24 cellular contexts compared by ENCODE assay signal in the genomic region with DNA sequence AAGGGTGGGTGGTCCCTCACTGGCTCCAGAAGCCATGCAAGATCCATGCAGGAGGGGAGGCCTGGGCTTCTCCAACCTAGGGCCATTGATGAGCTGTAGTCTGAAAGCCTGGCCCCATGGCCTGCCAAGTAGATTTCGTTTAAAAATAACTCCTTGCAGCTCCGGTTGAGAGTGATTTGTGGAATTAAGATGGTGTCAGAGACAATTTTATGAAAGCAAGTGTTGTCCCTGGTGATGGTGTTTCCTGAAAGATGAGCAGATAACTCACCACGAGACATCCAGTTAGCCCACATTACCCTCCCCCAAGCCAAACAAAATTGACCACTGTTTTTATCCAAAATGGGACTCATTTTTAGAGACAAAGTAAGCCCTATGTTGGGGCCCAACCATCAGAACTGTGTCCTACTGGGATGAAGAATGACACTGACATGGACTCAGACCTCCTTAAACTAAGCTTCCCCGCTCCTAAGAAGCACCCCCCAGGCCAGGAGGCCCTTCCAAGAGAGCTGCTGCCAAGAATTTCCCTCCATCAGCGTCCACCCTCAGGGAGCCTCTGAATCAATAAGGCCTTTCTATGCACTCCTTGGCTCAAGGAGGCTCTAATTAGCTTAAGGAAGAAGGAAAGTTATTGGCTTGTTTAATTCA.
DNase-seq lines count a peak whose midpoint lies in the region; FAIRE-seq and TF ChIP-seq lines count a peak whose summit lies in the region.
"Had no signal": no experiment of that assay in that cellular context is flagged by ENCODE, and none has a peak within 500 bp of the region (broad histone marks: within the 10 kb centered on the region; RNA-seq: fewer than 3 reads in every experiment).

No MANE protein-coding gene starts in this region.

- no peaks in the 10 kb centered on the region for H3K79me2 ChIP-seq in H1 (ENCODE audit: control insufficient read depth in 1 of 2, insufficient read depth in 2 of 2, low read length in 2 of 2)

- no peak overlapping the region for H3K27ac ChIP-seq in H1 (ENCODE audit: low read depth, low read length)
- H3K27ac ChIP-seq: RWPE1 had no signal

- peak overlapping the region; percentile 84 for H3K27ac Mint-ChIP-seq in neural crest cell (ENCODE audit: unreplicated experiment)
- H3K27ac Mint-ChIP-seq: CD4-positive, alpha-beta memory T cell had no signal

- peaks cover 14% of the 10 kb centered on the region for H3K4me1 Mint-ChIP-seq in neural crest cell

- 0 out of 2 replicates have a peak overlapping the region, but pooled peaks have one; percentile 6 for H3K18ac ChIP-seq in H1 (ENCODE audit: extremely low read depth, low read length)

- H3K27me3 ChIP-seq in H1 (replicated peaks in 1 of 4; ENCODE audit: control insufficient read depth in 3 of 4, extremely low read depth in 1 of 4, insufficient read depth in 3 of 4, low read length in 3 of 4) = no peaks in the 10 kb centered on the region

- no peak overlapping the region for H3K56ac ChIP-seq in H1 (replicated peaks; ENCODE audit: insufficient read length, low read depth, low read length)

- POLR2A ChIA-PET in H1 (lab: Charles Lee; ENCODE audit: partially characterized antibody) = no interaction called here

- H3K79me1 ChIP-seq in H1 (ENCODE audit: low read depth, low read length) = no peaks in the 10 kb centered on the region

- no peak overlapping the region for H3K23ac ChIP-seq in H1 (ENCODE audit: insufficient read length)

- no peak overlapping the region for H2AK5ac ChIP-seq in H1 (ENCODE audit: low read depth, low read length)

- no peak overlapping the region for H3K4ac ChIP-seq in H1 (replicated peaks; ENCODE audit: insufficient read length, low read depth, low read length)

- DNase-seq in COLO829 (ENCODE audit: low spot score) (peak; percentile 89), GM12892 (ENCODE audit: insufficient read length) (no peak), H1 (ENCODE audit: low read depth in 1 of 2, low spot score in 2 of 2) (no peak), neural crest cell (ENCODE audit: low read depth, low spot score) (no peak), NCI-H1092 (lab: John Stamatoyannopoulos, UW) (no peak), NCI-H2107 (lab: John Stamatoyannopoulos, UW) (no peak), DMS79 (lab: John Stamatoyannopoulos, UW) (no peak)
- DNase-seq: C1 segment of cervical spinal cord; Caco-2; CD4-positive, alpha-beta memory T cell; DMS 273 treated with DMSO at 0.1 percent for 48 hours; DND-41; Karpas-422; MV-4-11; NCI-H1105 treated with DMSO at 0.1 percent for 48 hours; NCI-H146; NCI-H2029; NCI-H2227 treated with DMSO at 0.1 percent for 48 hours; NCI-H526 treated with DMSO at 0.1 percent for 48 hours; SHP77 had no signal

- no peak overlapping the region for H4K8ac ChIP-seq in H1 (ENCODE audit: extremely low read depth, insufficient read depth, low read length)

- TF ChIP-seq CTCF in H1 (IDR thresholded peaks at IDR 0.05; ENCODE audit: control extremely low read depth in 1 of 3, insufficient read depth in 1 of 3, low read depth in 1 of 3, low read length in 3 of 3) = no peak
- no peak for TF ChIP-seq CTCF in neural crest cell (conservative IDR thresholded peaks at IDR 0.05)

- no peak overlapping the region for H4K5ac ChIP-seq in H1 (ENCODE audit: insufficient read length, low read depth, low read length)

- no peaks in the 10 kb centered on the region for H3K36me3 Mint-ChIP-seq in neural crest cell (ENCODE audit: low read depth)
- H3K36me3 Mint-ChIP-seq: CD4-positive, alpha-beta memory T cell had no signal

- no peak overlapping the region for H2BK20ac ChIP-seq in H1 (ENCODE audit: low read length)

- no peak overlapping the region for H3K14ac ChIP-seq in H1 (ENCODE audit: insufficient read length)

- FAIRE-seq in GM12892 (lab: Jason Lieb, UNC) (peak; percentile 30), H1 (lab: Jason Lieb, UNC) (no peak)
- FAIRE-seq: GM19239, H54, HepG2 had no signal

- H3K23me2 ChIP-seq in H1 (ENCODE audit: low read depth, low read length) = no peaks in the 10 kb centered on the region

- H4K91ac ChIP-seq in H1 (replicated peaks; ENCODE audit: insufficient read length, low read length) = no peak overlapping the region

- H2AFZ ChIP-seq in H1 (ENCODE audit: low read length) = no peak overlapping the region

- no peaks in the 10 kb centered on the region; a peak in 2 of 7 replicates for H3K4me1 ChIP-seq in H1 (replicated peaks in 1 of 4; ENCODE audit: control insufficient read depth in 3 of 4, insufficient read depth in 4 of 4, low read length in 3 of 4)
- H3K4me1 ChIP-seq: Caco-2 had no signal

- no peak for TF ChIP-seq POLR2A in GM12892 (IDR thresholded peaks at IDR 0.05; ENCODE audit: low read depth, low read length)
- TF ChIP-seq POLR2A in H1 (IDR thresholded peaks at IDR 0.05; ENCODE audit: control extremely low read depth in 1 of 2, low read depth in 2 of 2, low read length in 2 of 2) = no peak

- no peak overlapping the region for H3K4me2 ChIP-seq in H1 (ENCODE audit: insufficient read depth in 1 of 2, low read depth in 2 of 2, low read length in 2 of 2)

- no peak overlapping the region for H2BK12ac ChIP-seq in H1 (ENCODE audit: low read depth, low read length)

- TF ChIP-seq RAD21 in H1 (IDR thresholded peaks at IDR 0.05 in 1 of 2, conservative IDR thresholded peaks at IDR 0.05 in 1 of 2; ENCODE audit: low read depth in 2 of 2, low read length in 2 of 2) = no peak

- H3K36me3 ChIP-seq in H1 (ENCODE audit: control insufficient read depth in 2 of 4, insufficient read depth in 4 of 4, low read length in 3 of 4) = no peaks in the 10 kb centered on the region

- CTCF ChIA-PET in H1 (lab: Charles Lee; ENCODE audit: partially characterized antibody) = interaction anchor here (1.1 to 1.7 kb wide), 2 partner anchors 9 to 199 kb away, joined by 4 to 10 read pairs; no protein-coding TSS in a partner anchor

- H2BK5ac ChIP-seq in H1 (ENCODE audit: low read depth, low read length) = no peak overlapping the region

- no peak for TF ChIP-seq EP300 in H1 (IDR thresholded peaks at IDR 0.05; ENCODE audit: borderline replicate concordance in 1 of 2, low read depth in 2 of 2, low read length in 2 of 2)

- H2BK120ac ChIP-seq in H1 (replicated peaks; ENCODE audit: low read depth, low read length) = no peak overlapping the region

- H3K4me3 Mint-ChIP-seq in neural crest cell = no peak overlapping the region
- H3K4me3 Mint-ChIP-seq: CD4-positive, alpha-beta memory T cell had no signal

- no peak overlapping the region for H3K9ac ChIP-seq in H1 (replicated peaks in 1 of 4; ENCODE audit: extremely low read depth in 1 of 4, low read depth in 3 of 4, low read length in 3 of 4)

- no peaks in the 10 kb centered on the region for H4K20me1 ChIP-seq in H1 (replicated peaks in 1 of 2; ENCODE audit: control insufficient read depth in 1 of 2, insufficient read depth in 2 of 2, low read length in 2 of 2)

- no peaks in the 10 kb centered on the region for H3K27me3 Mint-ChIP-seq in neural crest cell (ENCODE audit: low read depth)

- WGBS in H1 (ENCODE audit: extremely low coverage in 1 of 2, insufficient coverage in 1 of 2, insufficient read length in 1 of 2, insufficient replicate concordance in 2 of 2, low coverage in 1 of 2, low lambda C conversion rate in 2 of 2, missing lambda C conversion rate in 1 of 2), 2 experiments = 88% methylated on average over 5 of the region's 5 CpGs; no CpG with 5 or more reads in 1 of the 2 experiments

- H3K9me3 Mint-ChIP-seq in neural crest cell = no peaks in the 10 kb centered on the region

- no peak overlapping the region for H3K4me3 ChIP-seq in H1 (ENCODE audit: extremely low read depth in 1 of 4, insufficient read depth in 2 of 4, low read depth in 3 of 4, low read length in 4 of 4)

- H2BK15ac ChIP-seq in H1 (ENCODE audit: low read length) = no peak overlapping the region

- no peaks in the 10 kb centered on the region for H3K9me3 ChIP-seq in H1 (ENCODE audit: insufficient read depth in 2 of 2, low read depth in 1 of 2, low read length in 1 of 2)
- H3K9me3 ChIP-seq: Caco-2 had no signal

TF ChIP-seq in H1, 55 proteins besides CTCF, POLR2A, EP300 and RAD21:
- no peak for TF ChIP-seq BCL11A (IDR thresholded peaks at IDR 0.05; ENCODE audit: low read depth in 2 of 2, low read length in 2 of 2)
- TF ChIP-seq TEAD4 (IDR thresholded peaks at IDR 0.05; ENCODE audit: low read depth, low read length) = no peak
- TF ChIP-seq EGR1 (IDR thresholded peaks at IDR 0.05; ENCODE audit: borderline replicate concordance, low read depth, low read length) = no peak
